In the genomic region with DNA sequence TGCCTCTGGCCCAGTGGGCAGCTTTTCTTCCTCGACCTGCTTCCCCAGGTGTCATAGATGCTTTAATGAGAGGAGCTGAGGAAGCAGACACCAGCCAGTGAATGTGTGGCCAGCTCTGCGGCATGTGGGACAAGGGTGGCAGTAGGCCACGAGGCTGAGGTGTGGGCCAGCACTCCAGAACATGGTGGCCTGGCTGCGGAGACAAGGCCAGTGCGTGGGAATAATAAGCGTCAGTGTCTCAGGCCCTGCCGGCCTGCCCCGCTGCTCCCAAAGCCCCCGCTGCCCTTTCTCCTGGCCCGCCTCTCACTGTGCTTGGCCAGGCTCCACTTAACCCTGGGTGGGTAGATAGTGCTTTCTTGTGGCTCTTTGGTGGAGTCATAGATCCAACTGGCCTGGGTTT, we compare ENCODE assay signal across 20 cellular contexts. TPM values are rescaled to one million over a fixed set of nuclear protein-coding genes. Genes with fewer than 3 reads are reported as not detected.
DNase-seq lines count a peak whose midpoint lies in the region; ATAC-seq and TF ChIP-seq lines count a peak whose summit lies in the region.
"Had no signal": no experiment of that assay in that cellular context is flagged by ENCODE, and none has a peak within 500 bp of the region (broad histone marks: within the 10 kb centered on the region; RNA-seq: fewer than 3 reads in every experiment).

No MANE protein-coding gene starts in this region.

- peak overlapping the region; percentile 47 for H3K27ac Mint-ChIP-seq in T-helper 17 cell

- intact Hi-C loops in lower lobe of right lung (cut with DNase I) = no loop called here

- no peaks in the 10 kb centered on the region for H3K36me3 ChIP-seq in neural cell (ENCODE audit: insufficient read depth, low read length)
- H3K36me3 ChIP-seq in lower lobe of right lung = peaks cover 4% of the 10 kb centered on the region
- H3K36me3 ChIP-seq: HAP-1 had no signal

- ATAC-seq in activated T-cell treated with anti-CD3 and anti-CD28 coated beads, Interleukin-2, amount 50 U/mL, for 4 hours = no peak
- no peak for ATAC-seq in T-helper 17 cell
- ATAC-seq in lower lobe of right lung = no peak
- ATAC-seq in GM19463 (IDR thresholded peaks at IDR 0.05; ENCODE audit: unreplicated experiment) = no peak
- ATAC-seq: PC-3 had no signal

- no peaks in the 10 kb centered on the region for H3K36me3 Mint-ChIP-seq in activated T-cell treated with anti-CD3 and anti-CD28 coated beads, Interleukin-2, amount 50 U/mL, for 4 hours (ENCODE audit: insufficient read depth)
- H3K36me3 Mint-ChIP-seq in T-helper 17 cell (ENCODE audit: low read depth) = peaks cover 3% of the 10 kb centered on the region

- no peaks in the 10 kb centered on the region for H3K9me3 Mint-ChIP-seq in activated T-cell treated with anti-CD3 and anti-CD28 coated beads, Interleukin-2, amount 50 U/mL, for 4 hours

- H2AFZ ChIP-seq in neural cell (ENCODE audit: low read depth, low read length) = no peak overlapping the region
- H2AFZ ChIP-seq: GM23248 had no signal

- H3K9me3 ChIP-seq in T-helper 17 cell (ENCODE audit: control insufficient read depth, low read length, poor library complexity, severe bottlenecking) = no peaks in the 10 kb centered on the region
- H3K9me3 ChIP-seq in neural cell (ENCODE audit: low read length) = no peaks in the 10 kb centered on the region
- H3K9me3 ChIP-seq in lower lobe of right lung = no peaks in the 10 kb centered on the region
- H3K9me3 ChIP-seq: BE2C, HAP-1 had no signal

- TF ChIP-seq RAD21 in neural cell (conservative IDR thresholded peaks at IDR 0.05) = no peak

- no peak for TF ChIP-seq EP300 in neural cell (conservative IDR thresholded peaks at IDR 0.05; ENCODE audit: poor library complexity, severe bottlenecking)

- H3K9me2 ChIP-seq in neural cell (ENCODE audit: insufficient read depth, low read length) = no peaks in the 10 kb centered on the region

- no peak overlapping the region for H3K4me2 ChIP-seq in neural cell (ENCODE audit: low read length)
- H3K4me2 ChIP-seq: KMS-11 had no signal

- H3K9ac ChIP-seq in neural cell (ENCODE audit: low read length) = no peak overlapping the region
- H3K9ac ChIP-seq: GM23248, KMS-11 had no signal

- no peaks in the 10 kb centered on the region for H3K27me3 Mint-ChIP-seq in activated T-cell treated with anti-CD3 and anti-CD28 coated beads, Interleukin-2, amount 50 U/mL, for 4 hours (ENCODE audit: low read depth)
- peaks cover 9% of the 10 kb centered on the region for H3K27me3 Mint-ChIP-seq in T-helper 17 cell

- no peaks in the 10 kb centered on the region for H4K20me1 ChIP-seq in neural cell (ENCODE audit: insufficient read depth)

- peaks cover 6% of the 10 kb centered on the region for H3K4me1 Mint-ChIP-seq in activated T-cell treated with anti-CD3 and anti-CD28 coated beads, Interleukin-2, amount 50 U/mL, for 4 hours (ENCODE audit: low read depth)
- H3K4me1 Mint-ChIP-seq in T-helper 17 cell = peaks cover 8% of the 10 kb centered on the region

- peak overlapping the region; percentile 98 for H3K4me3 ChIP-seq in neural cell (ENCODE audit: low read length)
- H3K4me3 ChIP-seq in lower lobe of right lung = no peak overlapping the region
- H3K4me3 ChIP-seq: GM23248, HAP-1 had no signal

- H3K4me1 ChIP-seq in lower lobe of right lung = no peaks in the 10 kb centered on the region
- H3K4me1 ChIP-seq: HAP-1 had no signal

- H3K4me3 Mint-ChIP-seq in activated T-cell treated with anti-CD3 and anti-CD28 coated beads, Interleukin-2, amount 50 U/mL, for 4 hours = no peak overlapping the region
- H3K4me3 Mint-ChIP-seq in T-helper 17 cell = peak overlapping the region; percentile 65

- TF ChIP-seq CTCF in neural cell (IDR thresholded peaks at IDR 0.05; ENCODE audit: poor library complexity, severe bottlenecking) (no peak), lower lobe of right lung (IDR thresholded peaks at IDR 0.05) (no peak)

- DNase-seq in activated T-cell treated with anti-CD3 and anti-CD28 coated beads, Interleukin-2, amount 50 U/mL, for 1 hour = peak; percentile 14
- no peak for DNase-seq in activated T-cell treated with anti-CD3 and anti-CD28 coated beads, Interleukin-2, amount 50 U/mL, for 4 hours
- DNase-seq in T-helper 17 cell = no peak
- no peak for DNase-seq in NCI-H2227 (lab: John Stamatoyannopoulos, UW; ENCODE audit: unreplicated experiment)
- DNase-seq in lower lobe of right lung = no peak
- DNase-seq: BE2C; CD4-positive, alpha-beta memory T cell; GM23248; NCI-H1417; NCI-H187; NCI-H2107; NCI-H226; NCI-H524 treated with DMSO at 0.1 percent for 48 hours; PC-3; RPMI8226 had no signal

- no peaks in the 10 kb centered on the region for H3K27me3 ChIP-seq in neural cell (ENCODE audit: insufficient read depth, low read depth, low read length)
- no peaks in the 10 kb centered on the region for H3K27me3 ChIP-seq in lower lobe of right lung (ENCODE audit: low read depth)
- H3K27me3 ChIP-seq: BE2C had no signal

- no peak overlapping the region for H3K27ac ChIP-seq in neural cell (ENCODE audit: low read length)
- peak overlapping the region; percentile 9 for H3K27ac ChIP-seq in temporal lobe (ENCODE audit: low read depth, low read length)
- no peak overlapping the region for H3K27ac ChIP-seq in lower lobe of right lung
- H3K27ac ChIP-seq: GM23248, KMS-11 had no signal

- no peaks in the 10 kb centered on the region for H3F3A ChIP-seq in neural cell (ENCODE audit: insufficient read depth, low read length, poor library complexity, severe bottlenecking)

- H3K79me2 ChIP-seq in neural cell (replicated peaks; ENCODE audit: insufficient read depth, low read length) = peaks cover 29% of the 10 kb centered on the region

TF ChIP-seq in neural cell, 6 proteins besides CTCF, POLR2A, EP300 and RAD21:
- TF ChIP-seq POLR2AphosphoS5 (IDR thresholded peaks at IDR 0.05) (no peak), TAF1 (IDR thresholded peaks at IDR 0.05; ENCODE audit: low read depth) (no peak), EZH2 (IDR thresholded peaks at IDR 0.05; ENCODE audit: borderline replicate concordance, insufficient read depth, low read length, poor library complexity, severe bottlenecking) (no peak), SMC3 (conservative IDR thresholded peaks at IDR 0.05; ENCODE audit: poor library complexity) (no peak)
- TF ChIP-seq, protein P1, sequence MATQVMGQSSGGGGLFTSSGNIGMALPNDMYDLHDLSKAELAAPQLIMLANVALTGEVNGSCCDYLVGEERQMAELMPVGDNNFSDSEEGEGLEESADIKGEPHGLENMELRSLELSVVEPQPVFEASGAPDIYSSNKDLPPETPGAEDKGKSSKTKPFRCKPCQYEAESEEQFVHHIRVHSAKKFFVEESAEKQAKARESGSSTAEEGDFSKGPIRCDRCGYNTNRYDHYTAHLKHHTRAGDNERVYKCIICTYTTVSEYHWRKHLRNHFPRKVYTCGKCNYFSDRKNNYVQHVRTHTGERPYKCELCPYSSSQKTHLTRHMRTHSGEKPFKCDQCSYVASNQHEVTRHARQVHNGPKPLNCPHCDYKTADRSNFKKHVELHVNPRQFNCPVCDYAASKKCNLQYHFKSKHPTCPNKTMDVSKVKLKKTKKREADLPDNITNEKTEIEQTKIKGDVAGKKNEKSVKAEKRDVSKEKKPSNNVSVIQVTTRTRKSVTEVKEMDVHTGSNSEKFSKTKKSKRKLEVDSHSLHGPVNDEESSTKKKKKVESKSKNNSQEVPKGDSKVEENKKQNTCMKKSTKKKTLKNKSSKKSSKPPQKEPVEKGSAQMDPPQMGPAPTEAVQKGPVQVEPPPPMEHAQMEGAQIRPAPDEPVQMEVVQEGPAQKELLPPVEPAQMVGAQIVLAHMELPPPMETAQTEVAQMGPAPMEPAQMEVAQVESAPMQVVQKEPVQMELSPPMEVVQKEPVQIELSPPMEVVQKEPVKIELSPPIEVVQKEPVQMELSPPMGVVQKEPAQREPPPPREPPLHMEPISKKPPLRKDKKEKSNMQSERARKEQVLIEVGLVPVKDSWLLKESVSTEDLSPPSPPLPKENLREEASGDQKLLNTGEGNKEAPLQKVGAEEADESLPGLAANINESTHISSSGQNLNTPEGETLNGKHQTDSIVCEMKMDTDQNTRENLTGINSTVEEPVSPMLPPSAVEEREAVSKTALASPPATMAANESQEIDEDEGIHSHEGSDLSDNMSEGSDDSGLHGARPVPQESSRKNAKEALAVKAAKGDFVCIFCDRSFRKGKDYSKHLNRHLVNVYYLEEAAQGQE (IDR thresholded peaks at IDR 0.05; ENCODE audit: borderline replicate concordance) = no peak

RNA-seq across cellular contexts. Expression of a gene that starts 2.1 kb away (rescaled TPM):
- 1 to 10 TPM in 1 of 3 donors, under 1 TPM in 2; 0.71 to 1.4 (median 0.87) TPM for total RNA-seq in activated T-cell treated with anti-CD3 and anti-CD28 coated beads, Interleukin-2, amount 50 U/mL, for 4 hours
- total RNA-seq in T-helper 17 cell = 10 to 100 TPM in 1 of 2 donors, 1 to 10 TPM in 1; 7.6 to 10.2 TPM
- polyA plus RNA-seq in neural cell = 58.8 and 76.0 TPM in 2 replicates
- polyA minus RNA-seq in neural cell = 99.9 and 101 TPM in 2 replicates
- 75.0 TPM for total RNA-seq in temporal lobe
- 7.3 TPM for total RNA-seq in lower lobe of right lung

RNA-seq across cellular contexts. Expression of a gene that starts 19.5 kb away (rescaled TPM):
- 1 to 10 TPM; 2.3 to 3.3 (median 2.4) TPM for total RNA-seq in activated T-cell treated with anti-CD3 and anti-CD28 coated beads, Interleukin-2, amount 50 U/mL, for 4 hours
- total RNA-seq in T-helper 17 cell (1 to 10 TPM; 3.1 to 3.2 TPM), temporal lobe (0.25 TPM), lower lobe of right lung (0.53 TPM)
- not detected in 2 replicates for polyA plus RNA-seq in neural cell
- 1.7 and 2.9 TPM in 2 replicates for polyA minus RNA-seq in neural cell
- total RNA-seq: GM23248 had no signal
- polyA plus RNA-seq: CD4-positive, alpha-beta memory T cell; GM23248 had no signal

RNA-seq across cellular contexts. Expression of a gene that starts 30.1 kb away (rescaled TPM):
- 10 to 100 TPM; 44.6 to 52.6 (median 50.7) TPM for total RNA-seq in activated T-cell treated with anti-CD3 and anti-CD28 coated beads, Interleukin-2, amount 50 U/mL, for 4 hours
- total RNA-seq in T-helper 17 cell (10 to 100 TPM; 59.1 to 64.2 TPM), temporal lobe (13.0 TPM), lower lobe of right lung (22.7 TPM)
- polyA plus RNA-seq in neural cell = 61.1 and 71.6 TPM in 2 replicates
- polyA minus RNA-seq in neural cell = 21.4 and 24.8 TPM in 2 replicates

RNA-seq across cellular contexts. Expression of a gene that starts 34.9 kb away (rescaled TPM):
- total RNA-seq in activated T-cell treated with anti-CD3 and anti-CD28 coated beads, Interleukin-2, amount 50 U/mL, for 4 hours = 1 to 10 TPM; 1.8 to 6.0 (median 3.6) TPM
- 1 to 10 TPM; 3.9 to 7.9 TPM for total RNA-seq in T-helper 17 cell
- not detected in 2 replicates for polyA plus RNA-seq in neural cell
- polyA minus RNA-seq in neural cell = not detected in 2 replicates
- 0.25 TPM for total RNA-seq in temporal lobe
- 5.0 TPM for total RNA-seq in lower lobe of right lung
- total RNA-seq: GM23248 had no signal
- polyA plus RNA-seq: GM23248 had no signal

RNA-seq across cellular contexts. Expression of a gene that starts 40.3 kb away (rescaled TPM):
- 10 to 100 TPM; 19.7 to 21.9 (median 19.9) TPM for total RNA-seq in activated T-cell treated with anti-CD3 and anti-CD28 coated beads, Interleukin-2, amount 50 U/mL, for 4 hours
- total RNA-seq in T-helper 17 cell = 100 to 1,000 TPM; 200 to 224 TPM
- polyA plus RNA-seq in neural cell = 27.8 and 35.1 TPM in 2 replicates
- polyA minus RNA-seq in neural cell = 46.7 and 53.3 TPM in 2 replicates
- total RNA-seq in temporal lobe = 33.9 TPM
- total RNA-seq in lower lobe of right lung = 62.3 TPM
